8 cellular contexts compared by ENCODE assay signal in genomic region chr7:97117035-97117371, GRCh38.
DNase-seq lines count a peak whose midpoint lies in the region; TF ChIP-seq lines count a peak whose summit lies in the region.

No MANE protein-coding gene starts in this region.

- H3K9me3 Mint-ChIP-seq in dendritic cell treated with granulocyte-macrophage colony-stimulating factor and Interleukin-4, amounts not matched to agents 40 ng/mL and 50 ng/mL, for 4 days, result peaks cover 13% of the 10 kb centered on the region

- H3K4me3 ChIP-seq in AG04449 (ENCODE audit: low read depth, low read length), result peak overlapping the region; percentile 97
- peak overlapping the region; percentile 51 to 91 for H3K4me3 ChIP-seq in muscle layer of colon (ENCODE audit: low read depth in 1 of 2, low read length in 2 of 2)

- H3K27me3 ChIP-seq in muscle layer of colon (ENCODE audit: control insufficient read depth in 1 of 2, insufficient read depth in 2 of 2, low read length in 2 of 2), result no peaks in the 10 kb centered on the region

- H3K9me3 ChIP-seq in KOPT-K1 (ENCODE audit: insufficient read depth, low read length, poor library complexity, severe bottlenecking), result peaks cover 8% of the 10 kb centered on the region
- no peaks in the 10 kb centered on the region for H3K9me3 ChIP-seq in muscle layer of colon (ENCODE audit: low read length)

- peak overlapping the region; percentile 89 for H3K27ac Mint-ChIP-seq in dendritic cell treated with granulocyte-macrophage colony-stimulating factor and Interleukin-4, amounts not matched to agents 40 ng/mL and 50 ng/mL, for 4 days

- TF ChIP-seq CTCF in AG04449 (IDR thresholded peaks at IDR 0.05; ENCODE audit: insufficient read depth, low read length, missing control alignments), result no peak

- intact Hi-C loops in dendritic cell treated with granulocyte-macrophage colony-stimulating factor and Interleukin-4, amounts not matched to agents 40 ng/mL and 50 ng/mL, for 4 days (cut with micrococcal nuclease), result loop anchor here (5.0 to 10.0 kb wide), 2 partner anchors 855 to 1168 kb away; partner anchors contain the start of gene BRI3

- POLR2A ChIA-PET in AG04449 (lab: Yijun Ruan, JAX), result interaction anchor here (1.6 to 2.4 kb wide), 2 partner anchors 11 to 755 kb away, joined by 3 to 8 read pairs; partner anchors contain the start of gene ASNS

- H3K4me3 Mint-ChIP-seq in dendritic cell treated with granulocyte-macrophage colony-stimulating factor and Interleukin-4, amounts not matched to agents 40 ng/mL and 50 ng/mL, for 4 days, result peak overlapping the region; percentile 92

- H3K27me3 Mint-ChIP-seq in dendritic cell treated with granulocyte-macrophage colony-stimulating factor and Interleukin-4, amounts not matched to agents 40 ng/mL and 50 ng/mL, for 4 days, result no peaks in the 10 kb centered on the region

- H3K36me3 ChIP-seq in KOPT-K1 (ENCODE audit: insufficient read depth, low read length) (no peaks in the 10 kb centered on the region), muscle layer of colon (ENCODE audit: insufficient read depth, low read length) (no peaks in the 10 kb centered on the region)

- H3K27ac ChIP-seq in KOPT-K1 (ENCODE audit: low read depth, low read length, poor library complexity, severe bottlenecking), result peak overlapping the region; percentile 88
- H3K27ac ChIP-seq in muscle layer of colon (ENCODE audit: low read depth, low read length), result peak overlapping the region; percentile 62

- CTCF ChIA-PET in AG04449 (lab: Yijun Ruan, JAX), result interaction anchor here (1.2 to 5.2 kb wide), 10 partner anchors 9 to 731 kb away, joined by 3 to 41 read pairs (median 6); no protein-coding TSS in a partner anchor

- DNase-seq in AG04449 (ENCODE audit: low read depth, low spot score), result no peak
- no peak for DNase-seq in HPDE6-E6E7 (ENCODE audit: extremely low spot score)
- no peak for DNase-seq in SHP77 (lab: John Stamatoyannopoulos, UW)
- no peak for DNase-seq in globus pallidus (ENCODE audit: low spot score)
- no peak for DNase-seq in NCI-H2196 treated with DMSO at 0.1 percent for 48 hours (lab: John Stamatoyannopoulos, UW; ENCODE audit: unreplicated experiment)

- peaks cover 36% of the 10 kb centered on the region for H3K4me1 Mint-ChIP-seq in dendritic cell treated with granulocyte-macrophage colony-stimulating factor and Interleukin-4, amounts not matched to agents 40 ng/mL and 50 ng/mL, for 4 days (ENCODE audit: low read depth)

- H3K9ac ChIP-seq in muscle layer of colon (ENCODE audit: low read length), result no peak overlapping the region

- H3K4me1 ChIP-seq in muscle layer of colon (ENCODE audit: insufficient read depth, low read length), result peaks cover 19% of the 10 kb centered on the region

- peaks cover 17% of the 10 kb centered on the region for H3K36me3 Mint-ChIP-seq in dendritic cell treated with granulocyte-macrophage colony-stimulating factor and Interleukin-4, amounts not matched to agents 40 ng/mL and 50 ng/mL, for 4 days (ENCODE audit: low read depth)
